ENCODE assay signal across 35 cellular contexts in genomic region chr15:47743385-47743784, GRCh38. TPM values are rescaled to one million over a fixed set of nuclear protein-coding genes. Genes with fewer than 3 reads are reported as not detected.
"Had no signal": no experiment of that assay in that cellular context is flagged by ENCODE, and none has a peak within 500 bp of the region (broad histone marks: within the 10 kb centered on the region; RNA-seq: fewer than 3 reads in every experiment).

No MANE protein-coding gene starts in this region.

- H3K36me3 Mint-ChIP-seq: activated CD4-positive, alpha-beta memory T cell treated with anti-CD3 and anti-CD28 coated beads for 36 hours; activated CD8-positive, alpha-beta memory T cell treated with anti-CD3 and anti-CD28 coated beads, Interleukin-2, amount 10 ng/mL, durations not matched to agents 7 days and 5 days; activated naive CD4-positive, alpha-beta T cell treated with anti-CD3 and anti-CD28 coated beads, Interleukin-2, amount 50 U/mL, for 24 hours; activated naive CD8-positive, alpha-beta T cell treated with anti-CD3 and anti-CD28 coated beads for 36 hours; T-cell had no signal

- H3K9me3 ChIP-seq: adrenal gland, body of pancreas had no signal

- H3K27ac Mint-ChIP-seq: activated B cell treated with CpG ODN at 0.5 μM for 24 hours; activated CD4-positive, alpha-beta memory T cell treated with anti-CD3 and anti-CD28 coated beads for 36 hours; activated CD4-positive, alpha-beta T cell treated with anti-CD3 and anti-CD28 coated beads for 36 hours; activated CD4-positive, alpha-beta T cell treated with anti-CD3 and anti-CD28 coated beads, Interleukin-2, amount 10 ng/mL, durations not matched to agents 24 days and 14 days; activated CD8-positive, alpha-beta memory T cell treated with anti-CD3 and anti-CD28 coated beads, Interleukin-2, amount 10 ng/mL, durations not matched to agents 7 days and 5 days; activated CD8-positive, alpha-beta T cell treated with anti-CD3 and anti-CD28 coated beads, Interleukin-2, amount 10 ng/mL, durations not matched to agents 7 days and 5 days; activated naive CD4-positive, alpha-beta T cell treated with anti-CD3 and anti-CD28 coated beads for 36 hours; activated naive CD4-positive, alpha-beta T cell treated with anti-CD3 and anti-CD28 coated beads, Interleukin-2, amount 50 U/mL, for 24 hours; activated naive CD8-positive, alpha-beta T cell treated with anti-CD3 and anti-CD28 coated beads for 36 hours; activated naive CD8-positive, alpha-beta T cell treated with anti-CD3 and anti-CD28 coated beads, Interleukin-2, amount 50 U/mL, for 24 hours; activated T-helper 1 cell treated with anti-CD3 and anti-CD28 coated beads, Interleukin-12 subunit alpha, Interleukin-12 subunit beta, Interleukin-2, Interleukin-4 antibody, amounts not matched to agents 30 ng/mL and 10 ng/mL and 1 ng/mL, durations not matched to agents 14 hours and 24 hours and 36 hours; activated T-helper 2 cell treated with anti-CD3 and anti-CD28 coated beads, Interferon-gamma antibody, Interleukin-2, Interleukin-4, amounts not matched to agents 10 μg/mL and 5 μg/mL and 100 μg/mL, durations not matched to agents 14 hours and 24 hours and 36 hours; T-cell; T-helper 1 cell treated with Interleukin-12 subunit alpha and Interleukin-12 subunit beta and Interleukin-4 antibody, amounts not matched to agents 30 μg/mL and 1 μg/mL, for 36 hours had no signal

- H3K27me3 Mint-ChIP-seq: activated B cell treated with CpG ODN at 0.5 μM for 24 hours; activated CD4-positive, alpha-beta memory T cell treated with anti-CD3 and anti-CD28 coated beads for 36 hours; activated CD4-positive, alpha-beta T cell treated with anti-CD3 and anti-CD28 coated beads, Interleukin-2, amount 10 ng/mL, durations not matched to agents 24 days and 14 days; activated CD8-positive, alpha-beta memory T cell treated with anti-CD3 and anti-CD28 coated beads, Interleukin-2, amount 10 ng/mL, durations not matched to agents 7 days and 5 days; activated naive CD4-positive, alpha-beta T cell treated with anti-CD3 and anti-CD28 coated beads, Interleukin-2, amount 50 U/mL, for 24 hours; activated naive CD8-positive, alpha-beta T cell treated with anti-CD3 and anti-CD28 coated beads for 36 hours; T-cell had no signal

- H3K4me3 Mint-ChIP-seq: activated B cell treated with CpG ODN at 0.5 μM for 24 hours; activated CD4-positive, alpha-beta memory T cell treated with anti-CD3 and anti-CD28 coated beads for 36 hours; activated CD4-positive, alpha-beta T cell treated with anti-CD3 and anti-CD28 coated beads for 36 hours; activated CD4-positive, alpha-beta T cell treated with anti-CD3 and anti-CD28 coated beads, Interleukin-2, amount 10 ng/mL, durations not matched to agents 24 days and 14 days; activated CD8-positive, alpha-beta memory T cell treated with anti-CD3 and anti-CD28 coated beads, Interleukin-2, amount 10 ng/mL, durations not matched to agents 7 days and 5 days; activated CD8-positive, alpha-beta T cell treated with anti-CD3 and anti-CD28 coated beads, Interleukin-2, amount 10 ng/mL, durations not matched to agents 7 days and 5 days; activated naive CD4-positive, alpha-beta T cell treated with anti-CD3 and anti-CD28 coated beads for 36 hours; activated naive CD4-positive, alpha-beta T cell treated with anti-CD3 and anti-CD28 coated beads, Interleukin-2, amount 50 U/mL, for 24 hours; activated naive CD8-positive, alpha-beta T cell treated with anti-CD3 and anti-CD28 coated beads for 36 hours; activated naive CD8-positive, alpha-beta T cell treated with anti-CD3 and anti-CD28 coated beads, Interleukin-2, amount 50 U/mL, for 24 hours; activated T-helper 1 cell treated with anti-CD3 and anti-CD28 coated beads, Interleukin-12 subunit alpha, Interleukin-12 subunit beta, Interleukin-2, Interleukin-4 antibody, amounts not matched to agents 30 ng/mL and 10 ng/mL and 1 ng/mL, durations not matched to agents 14 hours and 24 hours and 36 hours; T-cell; T-helper 1 cell treated with Interleukin-12 subunit alpha and Interleukin-12 subunit beta and Interleukin-4 antibody, amounts not matched to agents 30 μg/mL and 1 μg/mL, for 36 hours had no signal

- DNase-seq: activated B cell treated with CpG ODN at 0.5 μM for 24 hours; activated CD4-positive, alpha-beta memory T cell treated with anti-CD3 and anti-CD28 coated beads for 36 hours; activated CD4-positive, alpha-beta T cell treated with anti-CD3 and anti-CD28 coated beads for 36 hours; activated CD4-positive, alpha-beta T cell treated with anti-CD3 and anti-CD28 coated beads, Interleukin-2, amount 10 ng/mL, durations not matched to agents 24 days and 14 days; activated CD8-positive, alpha-beta memory T cell treated with anti-CD3 and anti-CD28 coated beads, Interleukin-2, amount 10 ng/mL, durations not matched to agents 7 days and 5 days; activated CD8-positive, alpha-beta memory T cell treated with anti-CD3 and anti-CD28 coated beads, Interleukin-2, amount 50 U/mL, for 4 hours; activated CD8-positive, alpha-beta T cell treated with anti-CD3 and anti-CD28 coated beads, Interleukin-2, amount 10 ng/mL, durations not matched to agents 7 days and 5 days; activated effector memory CD4-positive, alpha-beta T cell treated with anti-CD3 and anti-CD28 coated beads, Interleukin-2, amount 50 U/mL, for 16 hours; activated naive CD4-positive, alpha-beta T cell treated with anti-CD3 and anti-CD28 coated beads for 36 hours; activated naive CD8-positive, alpha-beta T cell treated with anti-CD3 and anti-CD28 coated beads for 36 hours; activated naive CD8-positive, alpha-beta T cell treated with anti-CD3 and anti-CD28 coated beads, Interleukin-2, amount 50 U/mL, for 24 hours; activated T-cell treated with anti-CD3 and anti-CD28 coated beads, Interleukin-2, amount 50 U/mL, for 1 hour; activated T-cell treated with anti-CD3 and anti-CD28 coated beads, Interleukin-2, amount 50 U/mL, for 48 hours; adrenal gland; amygdala; aorta; body of pancreas; caudate nucleus; cortex of kidney; effector CD8-positive, alpha-beta T cell; foreskin fibroblast; SW 1271; T-cell; T-helper 9 cell; WERI-Rb-1 had no signal

- ATAC-seq: activated CD4-positive, alpha-beta T cell treated with anti-CD3 and anti-CD28 coated beads for 36 hours; activated CD4-positive, CD25-positive, alpha-beta regulatory T cell treated with anti-CD3 and anti-CD28 coated beads, Interleukin-2, amount 50 U/mL, for 24 hours; activated CD8-positive, alpha-beta memory T cell treated with anti-CD3 and anti-CD28 coated beads, Interleukin-2, amount 10 ng/mL, durations not matched to agents 7 days and 5 days; activated CD8-positive, alpha-beta T cell treated with anti-CD3 and anti-CD28 coated beads, Interleukin-2, amount 10 ng/mL, durations not matched to agents 7 days and 5 days; activated naive CD8-positive, alpha-beta T cell treated with anti-CD3 and anti-CD28 coated beads, Interleukin-2, amount 50 U/mL, for 24 hours; body of pancreas; esophagus mucosa; T-cell had no signal

- H3K27me3 ChIP-seq: adrenal gland, body of pancreas had no signal

- FAIRE-seq: colon, frontal cortex had no signal

- H3K4me1 Mint-ChIP-seq: activated B cell treated with CpG ODN at 0.5 μM for 24 hours; activated CD4-positive, alpha-beta T cell treated with anti-CD3 and anti-CD28 coated beads for 36 hours; activated CD4-positive, alpha-beta T cell treated with anti-CD3 and anti-CD28 coated beads, Interleukin-2, amount 10 ng/mL, durations not matched to agents 24 days and 14 days; activated CD8-positive, alpha-beta memory T cell treated with anti-CD3 and anti-CD28 coated beads, Interleukin-2, amount 10 ng/mL, durations not matched to agents 7 days and 5 days; activated naive CD4-positive, alpha-beta T cell treated with anti-CD3 and anti-CD28 coated beads, Interleukin-2, amount 50 U/mL, for 24 hours; activated naive CD8-positive, alpha-beta T cell treated with anti-CD3 and anti-CD28 coated beads for 36 hours; activated naive CD8-positive, alpha-beta T cell treated with anti-CD3 and anti-CD28 coated beads, Interleukin-2, amount 50 U/mL, for 24 hours; T-cell had no signal

- H3K4me1 ChIP-seq: adrenal gland had no signal

- H3K9me3 Mint-ChIP-seq: activated B cell treated with CpG ODN at 0.5 μM for 24 hours; activated CD4-positive, alpha-beta memory T cell treated with anti-CD3 and anti-CD28 coated beads for 36 hours; activated CD4-positive, alpha-beta T cell treated with anti-CD3 and anti-CD28 coated beads, Interleukin-2, amount 10 ng/mL, durations not matched to agents 24 days and 14 days; activated naive CD4-positive, alpha-beta T cell treated with anti-CD3 and anti-CD28 coated beads for 36 hours; activated naive CD4-positive, alpha-beta T cell treated with anti-CD3 and anti-CD28 coated beads, Interleukin-2, amount 50 U/mL, for 24 hours; activated naive CD8-positive, alpha-beta T cell treated with anti-CD3 and anti-CD28 coated beads, Interleukin-2, amount 50 U/mL, for 24 hours; activated T-helper 1 cell treated with anti-CD3 and anti-CD28 coated beads, Interleukin-12 subunit alpha, Interleukin-12 subunit beta, Interleukin-2, Interleukin-4 antibody, amounts not matched to agents 30 ng/mL and 10 ng/mL and 1 ng/mL, durations not matched to agents 14 hours and 24 hours and 36 hours; activated T-helper 2 cell treated with anti-CD3 and anti-CD28 coated beads, Interferon-gamma antibody, Interleukin-2, Interleukin-4, amounts not matched to agents 10 μg/mL and 5 μg/mL and 100 μg/mL, durations not matched to agents 14 hours and 24 hours and 36 hours; T-cell; T-helper 1 cell treated with Interleukin-12 subunit alpha and Interleukin-12 subunit beta and Interleukin-4 antibody, amounts not matched to agents 30 μg/mL and 1 μg/mL, for 36 hours had no signal

- H3K27ac ChIP-seq: adrenal gland, body of pancreas, WERI-Rb-1 had no signal

- H3K36me3 ChIP-seq: adrenal gland had no signal

- H3K4me3 ChIP-seq: adrenal gland, body of pancreas had no signal

RNA-seq across cellular contexts. Expression of gene SEMA6D, which starts 26.1 kb away (rescaled TPM):
- total RNA-seq: activated B cell treated with CpG ODN at 0.5 μM for 24 hours; activated CD4-positive, alpha-beta memory T cell treated with anti-CD3 and anti-CD28 coated beads for 36 hours; activated CD4-positive, alpha-beta T cell treated with anti-CD3 and anti-CD28 coated beads for 36 hours; activated CD4-positive, alpha-beta T cell treated with anti-CD3 and anti-CD28 coated beads, Interleukin-2, amount 10 ng/mL, durations not matched to agents 24 days and 14 days; activated CD8-positive, alpha-beta memory T cell treated with anti-CD3 and anti-CD28 coated beads for 36 hours; activated CD8-positive, alpha-beta memory T cell treated with anti-CD3 and anti-CD28 coated beads, Interleukin-2, amount 10 ng/mL, durations not matched to agents 7 days and 5 days; activated CD8-positive, alpha-beta T cell treated with anti-CD3 and anti-CD28 coated beads, Interleukin-2, amount 10 ng/mL, durations not matched to agents 7 days and 5 days; activated naive CD4-positive, alpha-beta T cell treated with anti-CD3 and anti-CD28 coated beads for 36 hours; activated naive CD8-positive, alpha-beta T cell treated with anti-CD3 and anti-CD28 coated beads for 36 hours; activated T-helper 1 cell treated with anti-CD3 and anti-CD28 coated beads, Interleukin-12 subunit alpha, Interleukin-12 subunit beta, Interleukin-2, Interleukin-4 antibody, amounts not matched to agents 30 ng/mL and 10 ng/mL and 1 ng/mL, durations not matched to agents 14 hours and 24 hours and 36 hours; activated T-helper 2 cell treated with anti-CD3 and anti-CD28 coated beads, Interferon-gamma antibody, Interleukin-2, Interleukin-4, amounts not matched to agents 10 μg/mL and 5 μg/mL and 100 μg/mL, durations not matched to agents 14 hours and 24 hours and 36 hours; T-helper 2 cell treated with Interferon-gamma antibody and Interleukin-4, amounts not matched to agents 100 ng/mL and 5 ng/mL, for 36 hours had no signal
